14 cellular contexts compared by ENCODE assay signal in the genomic region with DNA sequence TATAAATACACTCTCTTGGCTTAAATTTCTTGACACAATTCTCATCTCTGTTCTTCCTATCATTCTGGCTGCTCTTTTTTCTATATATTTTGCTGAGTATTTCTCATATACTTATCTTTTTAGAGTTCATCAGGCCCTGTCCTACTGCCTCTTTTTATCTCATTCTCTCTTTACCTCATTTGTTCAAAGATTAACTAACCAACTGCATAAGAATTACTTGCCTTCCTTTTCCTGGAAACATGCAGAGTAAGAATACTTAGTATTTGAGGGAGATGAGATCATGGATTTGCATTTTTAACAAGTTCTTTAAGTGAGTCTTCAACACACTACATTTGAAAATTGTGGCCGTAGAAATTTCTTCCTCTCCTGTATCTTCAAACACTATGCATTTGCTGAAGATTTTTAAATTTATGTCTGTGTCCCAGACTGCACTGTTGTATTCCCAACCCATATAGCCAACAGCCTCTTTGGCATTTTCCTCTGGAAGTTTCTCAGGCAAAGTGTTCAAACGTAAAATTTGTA. TPM values are rescaled to one million over a fixed set of nuclear protein-coding genes. Genes with fewer than 3 reads are reported as not detected.
DNase-seq lines count a peak whose midpoint lies in the region; ATAC-seq and TF ChIP-seq lines count a peak whose summit lies in the region.
"Had no signal": no experiment of that assay in that cellular context is flagged by ENCODE, and none has a peak within 500 bp of the region (broad histone marks: within the 10 kb centered on the region; RNA-seq: fewer than 3 reads in every experiment).

No MANE protein-coding gene starts in this region.

- TF ChIP-seq CTCF in WERI-Rb-1 (IDR thresholded peaks at IDR 0.05; ENCODE audit: low read depth, low read length), result no peak

- H3K27ac ChIP-seq in WERI-Rb-1, result no peak overlapping the region
- H3K27ac ChIP-seq: thoracic aorta had no signal

- peaks cover 11% of the 10 kb centered on the region for H3K36me3 Mint-ChIP-seq in activated CD4-positive, alpha-beta memory T cell treated with anti-CD3 and anti-CD28 coated beads, Interleukin-2, amount 10 ng/mL, durations not matched to agents 7 days and 5 days (ENCODE audit: low read depth)
- H3K36me3 Mint-ChIP-seq: activated naive CD4-positive, alpha-beta T cell treated with anti-CD3 and anti-CD28 coated beads, Interleukin-2, amount 50 U/mL, for 72 hours had no signal

- H3K27ac Mint-ChIP-seq in stimulated activated naive CD8-positive, alpha-beta T cell treated with anti-CD3 and anti-CD28 coated beads, Interleukin-15, amount 100 ng/mL, for 72 hours, result peak overlapping the region; percentile 42 to 63
- H3K27ac Mint-ChIP-seq in activated CD4-positive, alpha-beta memory T cell treated with anti-CD3 and anti-CD28 coated beads, Interleukin-2, amount 10 ng/mL, durations not matched to agents 7 days and 5 days, result peak overlapping the region; percentile 94
- H3K27ac Mint-ChIP-seq: activated naive CD4-positive, alpha-beta T cell treated with anti-CD3 and anti-CD28 coated beads, Interleukin-2, amount 50 U/mL, for 72 hours had no signal

- H3K4me1 Mint-ChIP-seq in stimulated activated naive CD8-positive, alpha-beta T cell treated with anti-CD3 and anti-CD28 coated beads, Interleukin-15, amount 100 ng/mL, for 72 hours, result peaks cover 23% of the 10 kb centered on the region
- peaks cover 39% of the 10 kb centered on the region for H3K4me1 Mint-ChIP-seq in activated CD4-positive, alpha-beta memory T cell treated with anti-CD3 and anti-CD28 coated beads, Interleukin-2, amount 10 ng/mL, durations not matched to agents 7 days and 5 days

- H3K27me3 Mint-ChIP-seq in stimulated activated naive CD8-positive, alpha-beta T cell treated with anti-CD3 and anti-CD28 coated beads, Interleukin-15, amount 100 ng/mL, for 72 hours, result no peaks in the 10 kb centered on the region
- no peaks in the 10 kb centered on the region for H3K27me3 Mint-ChIP-seq in activated CD4-positive, alpha-beta memory T cell treated with anti-CD3 and anti-CD28 coated beads, Interleukin-2, amount 10 ng/mL, durations not matched to agents 7 days and 5 days

- H3K4me3 ChIP-seq in WERI-Rb-1 (ENCODE audit: low read depth, low read length), result no peak overlapping the region
- H3K4me3 ChIP-seq: MG63, thoracic aorta had no signal

- POLR2A ChIA-PET in activated CD4-positive, alpha-beta memory T cell treated with anti-CD3 and anti-CD28 coated beads, Interleukin-2, amount 10 ng/mL, durations not matched to agents 7 days and 5 days (lab: Charles Lee), result interaction anchor here (1.4 kb wide), 1 partner anchor 36 kb away, joined by 5 read pairs; the partner anchor contains the start of gene ARL4A

- DNase-seq in stimulated activated naive CD8-positive, alpha-beta T cell treated with anti-CD3 and anti-CD28 coated beads, Interleukin-15, amount 100 ng/mL, for 72 hours, result no peak
- DNase-seq in stimulated activated naive CD8-positive, alpha-beta T cell treated with anti-CD3 and anti-CD28 coated beads, Interleukin-15, Interleukin-2, amounts not matched to agents 100 U/mL and 50 U/mL, for 24 hours, result no peak
- DNase-seq in activated CD4-positive, alpha-beta memory T cell treated with anti-CD3 and anti-CD28 coated beads, Interleukin-2, amount 10 ng/mL, durations not matched to agents 7 days and 5 days, result no peak
- DNase-seq in glomerular visceral epithelial cell (ENCODE audit: extremely low spot score) (peak; percentile 12), WERI-Rb-1 (no peak)
- DNase-seq: HCEC 1CT; MG63; NCI-H2029; SHP77; stimulated activated CD4-positive, alpha-beta T cell treated with anti-CD3 and anti-CD28 coated beads, Interleukin-4, amount 100 ng/mL, for 1 hour had no signal

- H3K9me3 ChIP-seq in WERI-Rb-1 (ENCODE audit: severe bottlenecking), result no peaks in the 10 kb centered on the region
- H3K9me3 ChIP-seq: MG63, thoracic aorta had no signal

- CTCF ChIA-PET in activated CD4-positive, alpha-beta memory T cell treated with anti-CD3 and anti-CD28 coated beads, Interleukin-2, amount 10 ng/mL, durations not matched to agents 7 days and 5 days (lab: Charles Lee), result interaction anchor here (1.8 to 2.7 kb wide), 2 partner anchors 8 to 36 kb away, joined by 4 to 14 read pairs; partner anchors contain the start of gene ARL4A

- H3K36me3 ChIP-seq in WERI-Rb-1, result no peaks in the 10 kb centered on the region
- H3K36me3 ChIP-seq: MG63, thoracic aorta had no signal

- no peak for ATAC-seq in stimulated activated naive CD8-positive, alpha-beta T cell treated with anti-CD3 and anti-CD28 coated beads, Interleukin-15, amount 100 ng/mL, for 72 hours
- no peak for ATAC-seq in stimulated activated naive CD8-positive, alpha-beta T cell treated with anti-CD3 and anti-CD28 coated beads, Interleukin-15, Interleukin-2, amounts not matched to agents 100 U/mL and 50 U/mL, for 24 hours
- ATAC-seq in GM18520 (IDR thresholded peaks at IDR 0.05; ENCODE audit: unreplicated experiment), result no peak
- no peak for ATAC-seq in HG03280 (IDR thresholded peaks at IDR 0.05; ENCODE audit: unreplicated experiment)

- H3K9me3 Mint-ChIP-seq in stimulated activated naive CD8-positive, alpha-beta T cell treated with anti-CD3 and anti-CD28 coated beads, Interleukin-15, amount 100 ng/mL, for 72 hours, result no peaks in the 10 kb centered on the region
- H3K9me3 Mint-ChIP-seq in activated CD4-positive, alpha-beta memory T cell treated with anti-CD3 and anti-CD28 coated beads, Interleukin-2, amount 10 ng/mL, durations not matched to agents 7 days and 5 days, result no peaks in the 10 kb centered on the region
- H3K9me3 Mint-ChIP-seq: activated naive CD4-positive, alpha-beta T cell treated with anti-CD3 and anti-CD28 coated beads, Interleukin-2, amount 50 U/mL, for 72 hours had no signal

- no peaks in the 10 kb centered on the region for H3K27me3 ChIP-seq in WERI-Rb-1 (ENCODE audit: insufficient read depth, low read depth, severe bottlenecking)
- H3K27me3 ChIP-seq: MG63 had no signal

- H3K4me3 Mint-ChIP-seq in stimulated activated naive CD8-positive, alpha-beta T cell treated with anti-CD3 and anti-CD28 coated beads, Interleukin-15, amount 100 ng/mL, for 72 hours, result peak overlapping the region in 1 of 2 donors; percentile 6
- H3K4me3 Mint-ChIP-seq in activated CD4-positive, alpha-beta memory T cell treated with anti-CD3 and anti-CD28 coated beads, Interleukin-2, amount 10 ng/mL, durations not matched to agents 7 days and 5 days, result no peak overlapping the region

RNA-seq across cellular contexts. Expression of gene ARL4A, which starts 35.3 kb away (rescaled TPM):
- 10 to 100 TPM; 19.1 to 19.8 TPM for total RNA-seq in activated CD4-positive, alpha-beta memory T cell treated with anti-CD3 and anti-CD28 coated beads, Interleukin-2, amount 10 ng/mL, durations not matched to agents 7 days and 5 days
